21 cellular contexts compared by ENCODE assay signal in the genomic region with DNA sequence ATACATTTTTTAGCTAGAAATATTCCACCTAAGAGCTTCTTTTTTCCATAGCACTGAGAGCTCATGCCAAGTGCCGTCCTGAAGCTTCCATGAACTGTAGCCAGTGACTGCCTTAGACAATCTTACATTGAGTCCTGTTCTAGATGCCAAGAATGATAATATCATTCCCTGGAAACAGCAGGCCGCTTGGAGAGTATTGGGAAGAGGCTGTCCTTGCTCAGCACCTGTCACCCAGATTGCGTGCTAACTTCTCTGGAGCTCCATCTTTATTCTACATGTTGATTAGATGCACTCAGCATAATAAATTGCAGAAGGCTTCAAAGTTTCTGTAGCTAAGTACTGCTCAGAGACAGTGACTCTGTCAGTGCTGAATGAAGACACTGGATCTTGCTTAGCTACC.
"Had no signal": no experiment of that assay in that cellular context is flagged by ENCODE, and none has a peak within 500 bp of the region (broad histone marks: within the 10 kb centered on the region; RNA-seq: fewer than 3 reads in every experiment).

No MANE protein-coding gene starts in this region.

- H3K27me3 ChIP-seq: foreskin keratinocyte, hepatocyte, pancreas, stomach, transverse colon had no signal

- FAIRE-seq: colon, kidney, pancreas had no signal

- H3K27ac ChIP-seq: foreskin keratinocyte, hepatocyte, left ventricle myocardium inferior, lower lobe of right lung, pancreas, prostate gland, skin epidermis, stomach, thoracic aorta, transverse colon had no signal

- H3K9me3 ChIP-seq: left ventricle myocardium inferior, lower lobe of right lung, pancreas, prostate gland, stomach, thoracic aorta, transverse colon had no signal

- H3K4me3 ChIP-seq: hepatocyte, left ventricle myocardium inferior, lower lobe of right lung, pancreas, prostate gland, skin epidermis, stomach, thoracic aorta, transverse colon had no signal

- H3K36me3 ChIP-seq: left ventricle myocardium inferior, lower lobe of right lung, pancreas, prostate gland, stomach, thoracic aorta, transverse colon had no signal

- DNase-seq: dermis blood vessel endothelial cell; foreskin keratinocyte; kidney; left cardiac atrium; left ventricle myocardium inferior; lower lobe of right lung; naive B cell; occipital lobe; pancreas; retina; stimulated activated CD4-positive, alpha-beta T cell treated with anti-CD3 and anti-CD28 coated beads, Interleukin-2, amount 100 ng/mL, for 24 hours; stimulated activated CD4-positive, alpha-beta T cell treated with anti-CD3 and anti-CD28 coated beads, Interleukin-4, amount 100 ng/mL, for 4 hours; stimulated activated naive B cell treated with anti-CD40 and anti-IgM and Interleukin-4, amounts not matched to agents 10 μg/mL and 1 μg/mL and 100 μg/mL, for 72 hours; stomach; transverse colon had no signal

- H3K4me1 ChIP-seq: foreskin keratinocyte, left ventricle myocardium inferior, lower lobe of right lung, pancreas, prostate gland, stomach, transverse colon had no signal

- ATAC-seq: foreskin keratinocyte; left cardiac atrium; lower lobe of right lung; pancreas; sciatic nerve; stimulated activated naive B cell treated with anti-CD40 and anti-IgM and Interleukin-4, amounts not matched to agents 10 μg/mL and 1 μg/mL and 100 μg/mL, for 72 hours had no signal
